Comparison of ENCODE assay signal across 9 cellular contexts in the genomic region with DNA sequence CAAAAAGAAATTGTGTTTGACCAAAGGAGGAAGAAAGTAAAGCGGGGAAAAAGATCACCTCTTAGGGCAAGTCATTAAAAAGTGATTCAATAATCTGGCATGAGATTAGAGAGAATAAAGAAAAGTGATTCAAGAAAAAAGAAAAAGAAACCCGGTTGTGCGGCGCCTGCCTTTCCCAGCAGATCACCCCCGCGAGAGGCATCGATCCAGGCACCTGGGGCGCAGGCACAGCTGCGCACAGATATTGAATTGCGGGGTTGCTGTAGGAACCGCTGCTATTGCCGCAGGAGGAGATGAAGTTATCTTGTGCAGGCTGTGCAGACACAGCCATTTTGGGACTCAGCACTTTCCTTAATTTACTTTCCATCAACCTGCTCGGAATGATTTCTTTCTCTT.
A peak's percentile ranks its signal among the peaks of the same experiment; 100 is the strongest.
DNase-seq lines count a peak whose midpoint lies in the region; ATAC-seq, FAIRE-seq and TF ChIP-seq lines count a peak whose summit lies in the region.
"Had no signal": no experiment of that assay in that cellular context is flagged by ENCODE, and none has a peak within 500 bp of the region (broad histone marks: within the 10 kb centered on the region; RNA-seq: fewer than 3 reads in every experiment).

No MANE protein-coding gene starts in this region.

- no peaks in the 10 kb centered on the region for H3K27me3 Mint-ChIP-seq in activated naive CD8-positive, alpha-beta T cell treated with anti-CD3 and anti-CD28 coated beads, Interleukin-2, amount 50 U/mL, for 24 hours

- no peaks in the 10 kb centered on the region for H3K36me3 Mint-ChIP-seq in activated naive CD8-positive, alpha-beta T cell treated with anti-CD3 and anti-CD28 coated beads, Interleukin-2, amount 50 U/mL, for 24 hours (ENCODE audit: low read depth)

- FAIRE-seq in HTR-8/SVneo (lab: Jason Lieb, UNC): no peak
- FAIRE-seq: A204.1 had no signal

- ATAC-seq in activated naive CD8-positive, alpha-beta T cell treated with anti-CD3 and anti-CD28 coated beads, Interleukin-2, amount 50 U/mL, for 24 hours: peak; percentile 20
- ATAC-seq in HG02610 (IDR thresholded peaks at IDR 0.05; ENCODE audit: unreplicated experiment): no peak

- DNase-seq in DMS53 (lab: John Stamatoyannopoulos, UW) (peak; percentile 66), DMS53 treated with DMSO at 0.1 percent for 48 hours (lab: John Stamatoyannopoulos, UW; ENCODE audit: unreplicated experiment) (no peak), NB4 (ENCODE audit: low read depth) (no peak), skeletal muscle cell (ENCODE audit: low read depth) (no peak), HTR-8/SVneo (ENCODE audit: insufficient read length, low spot score) (no peak)
- DNase-seq in activated naive CD8-positive, alpha-beta T cell treated with anti-CD3 and anti-CD28 coated beads, Interleukin-2, amount 50 U/mL, for 24 hours: peak; percentile 28

- peaks cover 9% of the 10 kb centered on the region for H3K9me3 Mint-ChIP-seq in activated naive CD8-positive, alpha-beta T cell treated with anti-CD3 and anti-CD28 coated beads, Interleukin-2, amount 50 U/mL, for 24 hours

- TF ChIP-seq CTCF in NB4 (IDR thresholded peaks at IDR 0.05; ENCODE audit: low read depth, low read length): no peak

- peak overlapping the region; percentile 83 for H3K4me3 Mint-ChIP-seq in activated naive CD8-positive, alpha-beta T cell treated with anti-CD3 and anti-CD28 coated beads, Interleukin-2, amount 50 U/mL, for 24 hours

- no peak for TF ChIP-seq POLR2A in NB4 (IDR thresholded peaks at IDR 0.05; ENCODE audit: extremely low read depth, insufficient read length)

- peaks cover 6% of the 10 kb centered on the region for H3K4me1 Mint-ChIP-seq in activated naive CD8-positive, alpha-beta T cell treated with anti-CD3 and anti-CD28 coated beads, Interleukin-2, amount 50 U/mL, for 24 hours

- H3K4me3 ChIP-seq in NB4 (ENCODE audit: low read depth, low read length) (peak overlapping the region; percentile 66), iPS-11a (ENCODE audit: low read depth, low read length) (peak overlapping the region; percentile 43), skeletal muscle cell (ENCODE audit: low read depth, low read length) (peak overlapping the region; percentile 54)

- H3K27ac Mint-ChIP-seq in activated naive CD8-positive, alpha-beta T cell treated with anti-CD3 and anti-CD28 coated beads, Interleukin-2, amount 50 U/mL, for 24 hours: no peak overlapping the region

Comparison
In these comparisons a context has a peak if more than half of its experiments do, and no peak if none do; other contexts are left out.
1. DNase-seq: peak in DMS53 (single experiment) and activated naive CD8-positive, alpha-beta T cell treated with anti-CD3 and anti-CD28 coated beads, Interleukin-2, amount 50 U/mL, for 24 hours (single experiment); none in DMS53 treated with DMSO at 0.1 percent for 48 hours (single experiment), NB4 (single experiment), skeletal muscle cell (single experiment) and HTR-8/SVneo (single experiment).
2. Peak in every context shown above with its lines, with median percentiles within 50 percentile points of each other: H3K4me3 ChIP-seq.